ENCODE assay signal across 14 cellular contexts in genomic region chr5:129963359-129963758, GRCh38. TPM values are rescaled to one million over a fixed set of nuclear protein-coding genes. Genes with fewer than 3 reads are reported as not detected.
A peak's percentile ranks its signal among the peaks of the same experiment; 100 is the strongest.
DNase-seq lines count a peak whose midpoint lies in the region; ATAC-seq and TF ChIP-seq lines count a peak whose summit lies in the region.
"Had no signal": no experiment of that assay in that cellular context is flagged by ENCODE, and none has a peak within 500 bp of the region (broad histone marks: within the 10 kb centered on the region; RNA-seq: fewer than 3 reads in every experiment).

No MANE protein-coding gene starts in this region.

- DNase-seq in left cardiac atrium (no peak), stromal cell of bone marrow (ENCODE audit: low read depth) (peak; percentile 96), adrenal gland (no peak), NOMO-1 treated with DMSO at 0.1 percent for 48 hours (lab: John Stamatoyannopoulos, UW; ENCODE audit: unreplicated experiment) (no peak)
- DNase-seq: activated CD4-positive, alpha-beta T cell treated with anti-CD3 and anti-CD28 coated beads, Interleukin-2, amount 10 ng/mL, durations not matched to agents 7 days and 5 days; activated naive CD4-positive, alpha-beta T cell treated with anti-CD3 and anti-CD28 coated beads, Interleukin-2, amount 10 ng/mL, durations not matched to agents 7 days and 5 days; esophagus squamous epithelium; NCI-H2081 treated with DMSO at 0.1 percent for 48 hours; stimulated activated CD4-positive, alpha-beta T cell treated with anti-CD3 and anti-CD28 coated beads, Interleukin-15, amount 100 ng/mL, for 24 hours; stomach had no signal

- no peaks in the 10 kb centered on the region for H3K9me3 Mint-ChIP-seq in brain
- H3K9me3 Mint-ChIP-seq: activated CD4-positive, alpha-beta T cell treated with anti-CD3 and anti-CD28 coated beads, Interleukin-2, amount 10 ng/mL, durations not matched to agents 7 days and 5 days; activated naive CD4-positive, alpha-beta T cell treated with anti-CD3 and anti-CD28 coated beads, Interleukin-2, amount 10 ng/mL, durations not matched to agents 7 days and 5 days had no signal

- H3K36me3 ChIP-seq in HEK293 (ENCODE audit: control insufficient read depth in 2 of 2, insufficient read depth in 1 of 2, low read length in 2 of 2) (no peaks in the 10 kb centered on the region), adrenal gland (replicated peaks in 1 of 2) (no peaks in the 10 kb centered on the region)
- H3K36me3 ChIP-seq: esophagus squamous epithelium, stomach had no signal

- TF ChIP-seq POLR2A in adrenal gland (IDR thresholded peaks at IDR 0.05): no peak

- 39 to 53% (median 44%) methylated on average over 3 of the region's 3 CpGs for WGBS in adrenal gland, 4 donors

- no peaks in the 10 kb centered on the region for H3K27me3 ChIP-seq in adrenal gland
- H3K27me3 ChIP-seq: esophagus squamous epithelium, stomach had no signal

- intact Hi-C loops in left cardiac atrium (cut with DNase I) (no loop called here), adrenal gland (cut with DNase I) (no loop called here)

- H3K27me3 Mint-ChIP-seq in brain: no peaks in the 10 kb centered on the region
- H3K27me3 Mint-ChIP-seq: activated CD4-positive, alpha-beta T cell treated with anti-CD3 and anti-CD28 coated beads, Interleukin-2, amount 10 ng/mL, durations not matched to agents 7 days and 5 days; activated naive CD4-positive, alpha-beta T cell treated with anti-CD3 and anti-CD28 coated beads, Interleukin-2, amount 10 ng/mL, durations not matched to agents 7 days and 5 days had no signal

- TF ChIP-seq CTCF in HEK293 (tag by site-specific recombination; IDR thresholded peaks at IDR 0.05): no peak
- TF ChIP-seq CTCF in brain (conservative IDR thresholded peaks at IDR 0.05): no peak
- TF ChIP-seq CTCF in adrenal gland (IDR thresholded peaks at IDR 0.05): no peak

- no peaks in the 10 kb centered on the region for H3K36me3 Mint-ChIP-seq in brain
- H3K36me3 Mint-ChIP-seq: activated naive CD4-positive, alpha-beta T cell treated with anti-CD3 and anti-CD28 coated beads, Interleukin-2, amount 10 ng/mL, durations not matched to agents 7 days and 5 days had no signal

- H3K27ac ChIP-seq in HEK293 (ENCODE audit: extremely low read depth, low read depth, low read length) (no peak overlapping the region), adrenal gland (no peak overlapping the region)
- H3K27ac ChIP-seq: stomach had no signal

- H3K9me3 ChIP-seq in HEK293 (ENCODE audit: control insufficient read depth, insufficient read depth, low read depth, low read length) (no peaks in the 10 kb centered on the region), adrenal gland (replicated peaks in 1 of 3) (peaks cover 0 to 4% (median 0%) of the 10 kb centered on the region in 3 donors)
- H3K9me3 ChIP-seq: esophagus squamous epithelium, stomach had no signal

- H3K4me1 Mint-ChIP-seq in brain: peaks cover 33% of the 10 kb centered on the region
- H3K4me1 Mint-ChIP-seq: activated CD4-positive, alpha-beta T cell treated with anti-CD3 and anti-CD28 coated beads, Interleukin-2, amount 10 ng/mL, durations not matched to agents 7 days and 5 days; activated naive CD4-positive, alpha-beta T cell treated with anti-CD3 and anti-CD28 coated beads, Interleukin-2, amount 10 ng/mL, durations not matched to agents 7 days and 5 days had no signal

- peak overlapping the region in 3 of 5 experiments; percentile 47 to 84 (median 59) for H3K27ac Mint-ChIP-seq in brain
- H3K27ac Mint-ChIP-seq: activated CD4-positive, alpha-beta T cell treated with anti-CD3 and anti-CD28 coated beads, Interleukin-2, amount 10 ng/mL, durations not matched to agents 7 days and 5 days; activated naive CD4-positive, alpha-beta T cell treated with anti-CD3 and anti-CD28 coated beads, Interleukin-2, amount 10 ng/mL, durations not matched to agents 7 days and 5 days had no signal

- CTCF ChIA-PET in HEK293 (lab: Yijun Ruan, JAX): no interaction called here

- peak; percentile 95 to 97 for ATAC-seq in left cardiac atrium
- no peak for ATAC-seq in HG03097 (IDR thresholded peaks at IDR 0.05; ENCODE audit: low FRiP score, unreplicated experiment)
- ATAC-seq in GM19467 (IDR thresholded peaks at IDR 0.05; ENCODE audit: unreplicated experiment): no peak

- H3K4me3 ChIP-seq in HEK293 (ENCODE audit: low read depth, low read length) (no peak overlapping the region), adrenal gland (no peak overlapping the region)
- H3K4me3 ChIP-seq: esophagus squamous epithelium, stomach had no signal

- H3K4me3 Mint-ChIP-seq in brain: peak overlapping the region in 1 of 5 experiments; percentile 52
- H3K4me3 Mint-ChIP-seq: activated CD4-positive, alpha-beta T cell treated with anti-CD3 and anti-CD28 coated beads, Interleukin-2, amount 10 ng/mL, durations not matched to agents 7 days and 5 days; activated naive CD4-positive, alpha-beta T cell treated with anti-CD3 and anti-CD28 coated beads, Interleukin-2, amount 10 ng/mL, durations not matched to agents 7 days and 5 days had no signal

- POLR2A ChIA-PET in HEK293 (lab: Yijun Ruan, JAX): no interaction called here

- H3K4me1 ChIP-seq in HEK293 (ENCODE audit: control insufficient read depth, insufficient read depth, low read length): no peaks in the 10 kb centered on the region
- no peaks in the 10 kb centered on the region for H3K4me1 ChIP-seq in adrenal gland (replicated peaks in 1 of 2)
- H3K4me1 ChIP-seq: esophagus squamous epithelium, stomach had no signal

TF ChIP-seq in HEK293, 187 proteins besides CTCF, POLR2A, EP300 and RAD21:
- no peak for TF ChIP-seq ZNF404 (tag by site-specific recombination; IDR thresholded peaks at IDR 0.05)
- peak; percentile 10; the same call in 1 of the 2 replicates for TF ChIP-seq ZNF654 (tag by site-specific recombination; IDR thresholded peaks at IDR 0.05; ENCODE audit: low read depth)
- 0 out of 2 replicates have a peak, but pooled peaks have one; percentile 19 for TF ChIP-seq SCRT2 (tag by site-specific recombination; IDR thresholded peaks at IDR 0.05)
- TF ChIP-seq ZNF792 (tag by site-specific recombination; IDR thresholded peaks at IDR 0.05): no peak

RNA-seq across cellular contexts. Expression of gene CHSY3, which starts 59.1 kb away (rescaled TPM):
- polyA plus RNA-seq in brain (ENCODE audit: insufficient read depth, low read depth, low replicate concordance) (0.53 TPM), adrenal gland (1 to 10 TPM in 1 of 3 donors, under 1 TPM in 2; 0.08 to 1.1 (median 0.20) TPM)
- total RNA-seq in left cardiac atrium (1 to 10 TPM; 1.9 to 3.1 TPM), adrenal gland (1 to 10 TPM in 3 of 8 donors, under 1 TPM in 5; 0.54 to 2.5 (median 0.80) TPM)
- total RNA-seq: activated CD4-positive, alpha-beta T cell treated with anti-CD3 and anti-CD28 coated beads, Interleukin-2, amount 10 ng/mL, durations not matched to agents 7 days and 5 days had no signal

Comparison
In these comparisons a context has a peak if more than half of its experiments do, and no peak if none do; other contexts are left out.
1. ATAC-seq: peak in left cardiac atrium (2 of 2); none in HG03097 (single experiment) and GM19467 (single experiment).